In genomic region chr6:147716434-147716833, GRCh38 we compare ENCODE assay signal across 22 cellular contexts.
DNase-seq lines count a peak whose midpoint lies in the region; ATAC-seq, FAIRE-seq and TF ChIP-seq lines count a peak whose summit lies in the region.
"Had no signal": no experiment of that assay in that cellular context is flagged by ENCODE, and none has a peak within 500 bp of the region (broad histone marks: within the 10 kb centered on the region; RNA-seq: fewer than 3 reads in every experiment).

No MANE protein-coding gene starts in this region.

- no peak overlapping the region for H3K4me2 ChIP-seq in HepG2 (ENCODE audit: low read depth, low read length)
- H3K4me2 ChIP-seq: A549 had no signal

- H3K4me1 ChIP-seq in HepG2 (ENCODE audit: insufficient read depth, low read length) (no peaks in the 10 kb centered on the region), right lobe of liver (no peaks in the 10 kb centered on the region), aorta (ENCODE audit: control insufficient read depth in 1 of 2, insufficient read depth in 2 of 2, low read length in 2 of 2) (no peaks in the 10 kb centered on the region)
- H3K4me1 ChIP-seq: A549 had no signal

- no CpG with 5 or more reads among the region's 4 CpGs for WGBS in HepG2 (ENCODE audit: low lambda C conversion rate)
- 44% methylated on average over 3 of the region's 4 CpGs for WGBS in right lobe of liver (ENCODE audit: insufficient coverage, low coverage, low lambda C conversion rate, missing lambda C conversion rate)
- WGBS in aorta, 2 donors: 90 to 93% methylated on average over 4 of the region's 4 CpGs

- in situ Hi-C loops in HepG2 (cut with HindIII; ENCODE audit: extremely low pct_ligation_motif_present, low pct_unique_long_range_greater_than_20kb): no loop called here

- BruUV-seq in HepG2 (replicated peaks; lab: Mats Ljungman, UMichigan): no TSS peak

- FAIRE-seq in HepG2 (lab: Jason Lieb, UNC): no peak
- FAIRE-seq: A549, GM12892, H1, K562 had no signal

- CTCF ChIA-PET in HepG2 (lab: Yijun Ruan, JAX; ENCODE audit: low intra/inter-chr PET ratio, low total read pairs): no interaction called here

- TF ChIP-seq POLR2A in HepG2 (IDR thresholded peaks at IDR 0.05; ENCODE audit: insufficient read depth in 1 of 2, low read depth in 2 of 2, low read length in 2 of 2) (no peak), right lobe of liver (IDR thresholded peaks at IDR 0.05) (no peak)

- H3K9ac ChIP-seq in HepG2 (ENCODE audit: insufficient read depth, low read depth, low read length): no peak overlapping the region

- POLR2A ChIA-PET in HepG2 (lab: Yijun Ruan, JAX): no interaction called here

- no peak overlapping the region for H2AFZ ChIP-seq in HepG2 (ENCODE audit: low read length)

- H3K36me3 ChIP-seq in HepG2 (replicated peaks in 1 of 2; ENCODE audit: control insufficient read depth in 1 of 2, insufficient read depth in 2 of 2, low read length in 2 of 2) (no peaks in the 10 kb centered on the region), right lobe of liver (no peaks in the 10 kb centered on the region), aorta (ENCODE audit: control insufficient read depth in 1 of 2, insufficient read depth in 2 of 2, low read length in 1 of 2) (no peaks in the 10 kb centered on the region)

- H3K27ac ChIP-seq in HepG2 (ENCODE audit: extremely low read length, insufficient read depth, low read length): no peak overlapping the region
- no peak overlapping the region for H3K27ac ChIP-seq in right lobe of liver
- H3K27ac ChIP-seq in aorta (ENCODE audit: low read depth in 1 of 2, low read length in 2 of 2): no peak overlapping the region
- H3K27ac ChIP-seq: A549 had no signal

- H3K79me2 ChIP-seq in HepG2 (ENCODE audit: insufficient read depth, low read length): no peaks in the 10 kb centered on the region

- H3K9me3 ChIP-seq in HepG2 (ENCODE audit: low read length): no peaks in the 10 kb centered on the region
- H3K9me3 ChIP-seq in right lobe of liver: no peaks in the 10 kb centered on the region
- H3K9me3 ChIP-seq in aorta (ENCODE audit: control insufficient read depth, low read length): peaks cover 1% of the 10 kb centered on the region
- H3K9me3 ChIP-seq: A549 had no signal

- no peaks in the 10 kb centered on the region; the same call in 1 of the 2 replicates for H4K20me1 ChIP-seq in HepG2 (ENCODE audit: insufficient read depth, low read length)

- intact Hi-C loops in HepG2 (cut with micrococcal nuclease; ENCODE audit: unreplicated experiment): no loop called here
- intact Hi-C loops in right lobe of liver (cut with DNase I): no loop called here
- intact Hi-C loops in aorta (cut with DNase I): no loop called here

- H3K27me3 ChIP-seq in HepG2 (ENCODE audit: control insufficient read depth in 1 of 2, insufficient read depth in 2 of 2, low read length in 2 of 2): no peaks in the 10 kb centered on the region
- no peaks in the 10 kb centered on the region for H3K27me3 ChIP-seq in right lobe of liver
- H3K27me3 ChIP-seq in aorta (ENCODE audit: control insufficient read depth in 1 of 2, insufficient read depth in 2 of 2, low read length in 1 of 2): no peaks in the 10 kb centered on the region

- TF ChIP-seq EP300 in HepG2 (IDR thresholded peaks at IDR 0.05; ENCODE audit: low read depth in 2 of 2, low read length in 2 of 2) (no peak), HepG2 (CRISPR knock-in tag; IDR thresholded peaks at IDR 0.05; ENCODE audit: borderline replicate concordance) (no peak)

- H3K4me3 ChIP-seq in HepG2 (replicated peaks in 1 of 3; ENCODE audit: insufficient read depth in 1 of 3, low read depth in 2 of 3, low read length in 3 of 3) (no peak overlapping the region), right lobe of liver (no peak overlapping the region), aorta (ENCODE audit: low read length in 2 of 2) (no peak overlapping the region)
- H3K4me3 ChIP-seq: A549, K562 had no signal

- DNase-seq in HepG2 (ENCODE audit: low spot score) (no peak), right lobe of liver (no peak), M059J (ENCODE audit: low read depth) (peak; percentile 10), kidney glomerular epithelial cell (lab: John Stamatoyannopoulos, UW) (peak; percentile 5), aorta (no peak), GM10266 (ENCODE audit: extremely low spot score) (no peak), cerebellar cortex (ENCODE audit: low spot score) (no peak)
- DNase-seq: DND-41, NCI-H1092, NCI-H1436, NCI-H2029, NCI-H2227 treated with DMSO at 0.1 percent for 48 hours, NCI-H510A, NCI-H774, OCI-M1 had no signal

- TF ChIP-seq RAD21 in HepG2 (CRISPR knock-in tag; IDR thresholded peaks at IDR 0.05): no peak

- no peak for TF ChIP-seq CTCF in HepG2 (CRISPR knock-in tag; IDR thresholded peaks at IDR 0.05)
- TF ChIP-seq CTCF in right lobe of liver (IDR thresholded peaks at IDR 0.05): no peak
- no peak for TF ChIP-seq CTCF in GM10266 (IDR thresholded peaks at IDR 0.05; ENCODE audit: control insufficient read depth, insufficient read depth, low read depth, missing control alignments)

- ATAC-seq in HepG2 (peak; percentile 25; the same call in 1 of the 3 replicates), right lobe of liver (no peak), aorta (ENCODE audit: low FRiP score) (peak; percentile 28), GM18867 (IDR thresholded peaks at IDR 0.05; ENCODE audit: unreplicated experiment) (no peak)
- ATAC-seq: A549, HCT116, K562, Right ventricle myocardium inferior had no signal

TF ChIP-seq in HepG2, 621 proteins besides CTCF, POLR2A, EP300 and RAD21:
- TF ChIP-seq ZNF883 (CRISPR knock-in tag; IDR thresholded peaks at IDR 0.05; ENCODE audit: not compliant biosample characterization): no peak
- TF ChIP-seq, protein P1, sequence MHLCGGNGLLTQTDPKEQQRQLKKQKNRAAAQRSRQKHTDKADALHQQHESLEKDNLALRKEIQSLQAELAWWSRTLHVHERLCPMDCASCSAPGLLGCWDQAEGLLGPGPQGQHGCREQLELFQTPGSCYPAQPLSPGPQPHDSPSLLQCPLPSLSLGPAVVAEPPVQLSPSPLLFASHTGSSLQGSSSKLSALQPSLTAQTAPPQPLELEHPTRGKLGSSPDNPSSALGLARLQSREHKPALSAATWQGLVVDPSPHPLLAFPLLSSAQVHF (CRISPR knock-in tag; IDR thresholded peaks at IDR 0.05): no peak
- TF ChIP-seq GLI4 (CRISPR knock-in tag; IDR thresholded peaks at IDR 0.05; ENCODE audit: borderline replicate concordance): no peak
- no peak for TF ChIP-seq ZNF788 (CRISPR knock-in tag; IDR thresholded peaks at IDR 0.05; ENCODE audit: borderline replicate concordance)
- TF ChIP-seq, protein P2, sequence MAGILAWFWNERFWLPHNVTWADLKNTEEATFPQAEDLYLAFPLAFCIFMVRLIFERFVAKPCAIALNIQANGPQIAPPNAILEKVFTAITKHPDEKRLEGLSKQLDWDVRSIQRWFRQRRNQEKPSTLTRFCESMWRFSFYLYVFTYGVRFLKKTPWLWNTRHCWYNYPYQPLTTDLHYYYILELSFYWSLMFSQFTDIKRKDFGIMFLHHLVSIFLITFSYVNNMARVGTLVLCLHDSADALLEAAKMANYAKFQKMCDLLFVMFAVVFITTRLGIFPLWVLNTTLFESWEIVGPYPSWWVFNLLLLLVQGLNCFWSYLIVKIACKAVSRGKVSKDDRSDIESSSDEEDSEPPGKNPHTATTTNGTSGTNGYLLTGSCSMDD (CRISPR knock-in tag; IDR thresholded peaks at IDR 0.05): no peak

Comparison
In these comparisons a context has a peak if more than half of its experiments do, and no peak if none do; other contexts are left out.
1. ATAC-seq: peak in HepG2 (single experiment) and aorta (single experiment); none in right lobe of liver (0 of 4) and GM18867 (single experiment).
2. DNase-seq: peak in M059J (single experiment) and kidney glomerular epithelial cell (single experiment); none in HepG2 (single experiment), right lobe of liver (0 of 3), aorta (0 of 2), GM10266 (single experiment) and cerebellar cortex (single experiment).